Comparison of ENCODE assay signal across 9 cellular contexts in genomic region chr15:38531509-38531908, GRCh38. TPM values are rescaled to one million over a fixed set of nuclear protein-coding genes. Genes with fewer than 3 reads are reported as not detected.
DNase-seq lines count a peak whose midpoint lies in the region; ATAC-seq and TF ChIP-seq lines count a peak whose summit lies in the region.
"Had no signal": no experiment of that assay in that cellular context is flagged by ENCODE, and none has a peak within 500 bp of the region (broad histone marks: within the 10 kb centered on the region; RNA-seq: fewer than 3 reads in every experiment).

No MANE protein-coding gene starts in this region.

- no peaks in the 10 kb centered on the region for H3K79me2 ChIP-seq in GM23248 (ENCODE audit: insufficient read depth)

- H3K27me3 ChIP-seq in GM23248 (replicated peaks; ENCODE audit: insufficient read depth) (no peaks in the 10 kb centered on the region), SJCRH30 (0 out of 2 replicates have a peak, but pooled peaks cover 3% of the 10 kb centered on the region), ascending aorta (no peaks in the 10 kb centered on the region)

- ATAC-seq in omental fat pad (ENCODE audit: low FRiP score) (peak; percentile 86), GM21723 (IDR thresholded peaks at IDR 0.05; ENCODE audit: unreplicated experiment) (no peak)

- H3K9me2 ChIP-seq in GM23248 (ENCODE audit: insufficient read depth), result peaks cover 10% of the 10 kb centered on the region; the same call in 1 of the 2 replicates

- H3K4me1 ChIP-seq in GM23248 (ENCODE audit: insufficient read depth), result peaks cover 58% of the 10 kb centered on the region
- peaks cover 10% of the 10 kb centered on the region for H3K4me1 ChIP-seq in SJCRH30
- no peaks in the 10 kb centered on the region for H3K4me1 ChIP-seq in ascending aorta

- H3K9ac ChIP-seq in GM23248, result no peak overlapping the region

- WGBS in GM23248 (ENCODE audit: low coverage in 1 of 2, low lambda C conversion rate in 2 of 2, missing lambda C conversion rate in 2 of 2), 2 experiments, result 3 to 7% methylated on average over 4 of the region's 4 CpGs

- H3K4me2 ChIP-seq in GM23248 (ENCODE audit: unreplicated experiment), result peak overlapping the region; percentile 70

- no peaks in the 10 kb centered on the region for H4K20me1 ChIP-seq in GM23248 (ENCODE audit: insufficient read depth)

- H3K27ac ChIP-seq in GM23248 (peak overlapping the region; percentile 57), SJCRH30 (no peak overlapping the region), ascending aorta (no peak overlapping the region)

- intact Hi-C loops in ascending aorta (cut with DNase I), result no loop called here

- no peaks in the 10 kb centered on the region for H3K36me3 ChIP-seq in GM23248 (ENCODE audit: low read depth)
- H3K36me3 ChIP-seq in SJCRH30, result no peaks in the 10 kb centered on the region
- H3K36me3 ChIP-seq in ascending aorta, result no peaks in the 10 kb centered on the region

- peak; percentile 87 for DNase-seq in GM23248
- peak; percentile 49 to 69 for DNase-seq in SJCRH30
- peak; percentile 28 for DNase-seq in dedifferentiated amniotic fluid mesenchymal stem cell (ENCODE audit: extremely low spot score)
- DNase-seq in omental fat pad (ENCODE audit: low spot score), result no peak
- no peak for DNase-seq in ascending aorta (ENCODE audit: low spot score in 2 of 2)
- no peak for DNase-seq in NCI-H2196 (lab: John Stamatoyannopoulos, UW; ENCODE audit: unreplicated experiment)
- no peak for DNase-seq in NCI-H1436 treated with DMSO at 0.1 percent for 48 hours (lab: John Stamatoyannopoulos, UW)
- DNase-seq: NCI-H2081 treated with DMSO at 0.1 percent for 48 hours had no signal

- H3F3A ChIP-seq in GM23248 (ENCODE audit: insufficient read depth), result peaks cover 43% of the 10 kb centered on the region

- TF ChIP-seq CTCF in omental fat pad (IDR thresholded peaks at IDR 0.05), result no peak
- no peak for TF ChIP-seq CTCF in ascending aorta (IDR thresholded peaks at IDR 0.05)

- H3K4me3 ChIP-seq in GM23248 (peak overlapping the region; percentile 36; the same call in 1 of the 2 replicates), SJCRH30 (peak overlapping the region; percentile 30), ascending aorta (no peak overlapping the region)

- H3K9me3 ChIP-seq in GM23248 (ENCODE audit: low read depth) (no peaks in the 10 kb centered on the region), SJCRH30 (replicated peaks) (no peaks in the 10 kb centered on the region), ascending aorta (no peaks in the 10 kb centered on the region)

- in situ Hi-C loops in GM23248 (cut with MboI), result no loop called here

- peak overlapping the region; percentile 61 for H2AFZ ChIP-seq in GM23248

RNA-seq across cellular contexts. Expression of gene RASGRP1, which starts 33.1 kb away (rescaled TPM):
- total RNA-seq in GM23248 (2014; rRNA removed; shearing (Covaris generic)), result 1.5 and 3.0 TPM in 2 replicates
- polyA plus RNA-seq in GM23248 (2016; fragmentation: Nextera tagmentation; extraction: Ambion mirVana), result 0.58 and 0.96 TPM in 2 replicates
- total RNA-seq in SJCRH30 (2014; rRNA removed; shearing (Covaris generic)), result 1.4 and 1.9 TPM in 2 replicates
- total RNA-seq in omental fat pad (1 to 10 TPM in 3 of 4 donors, under 1 TPM in 1; 0.79 to 6.2 (median 1.9) TPM), ascending aorta (not detected)

Comparison
In these comparisons a context has a peak if more than half of its experiments do, and no peak if none do; other contexts are left out.
1. DNase-seq: peak in GM23248 (single experiment), SJCRH30 (2 of 2) and dedifferentiated amniotic fluid mesenchymal stem cell (single experiment); none in omental fat pad (single experiment), ascending aorta (0 of 2), NCI-H2196 (single experiment) and NCI-H1436 treated with DMSO at 0.1 percent for 48 hours (single experiment).
2. H3K4me3 ChIP-seq: peak in GM23248 (single experiment) and SJCRH30 (single experiment); none in ascending aorta (0 of 2).